17 cellular contexts compared by ENCODE assay signal in the genomic region with DNA sequence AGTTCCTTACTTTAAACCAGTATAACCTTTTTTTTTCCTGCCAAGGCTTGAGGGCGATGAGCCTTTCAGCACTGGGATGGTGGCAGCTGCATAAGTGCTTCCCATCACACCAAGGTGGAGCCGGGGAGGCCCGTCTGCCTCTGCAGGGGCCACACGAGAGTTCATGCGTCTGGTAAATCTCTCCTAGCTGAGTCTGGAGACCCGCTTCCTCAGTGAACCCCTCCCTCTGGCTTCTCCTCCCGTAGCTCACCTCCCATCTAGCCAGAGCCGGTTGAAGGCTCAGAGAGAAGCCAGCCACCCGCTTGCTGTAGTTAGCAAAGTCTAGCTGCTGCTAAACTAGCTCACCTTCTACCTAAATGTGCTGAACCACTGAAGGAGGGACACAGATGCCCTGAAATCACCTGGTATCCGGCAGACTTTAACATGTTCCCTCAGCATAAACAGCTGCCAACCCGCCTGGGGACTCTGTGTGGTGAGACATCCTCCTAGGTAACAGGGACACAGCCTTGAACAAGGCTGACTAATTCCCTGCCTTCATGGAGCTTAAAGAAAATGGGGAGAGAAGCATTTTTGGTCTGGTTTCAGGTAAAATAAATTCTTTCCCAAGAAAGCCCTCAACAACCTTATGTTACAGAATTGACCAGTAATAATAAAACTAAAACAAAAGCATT. TPM values are rescaled to one million over a fixed set of nuclear protein-coding genes. Genes with fewer than 3 reads are reported as not detected.
A peak's percentile ranks its signal among the peaks of the same experiment; 100 is the strongest.
DNase-seq lines count a peak whose midpoint lies in the region; ATAC-seq and TF ChIP-seq lines count a peak whose summit lies in the region.
"Had no signal": no experiment of that assay in that cellular context is flagged by ENCODE, and none has a peak within 500 bp of the region (broad histone marks: within the 10 kb centered on the region; RNA-seq: fewer than 3 reads in every experiment).

No MANE protein-coding gene starts in this region.

- no peak for DNase-seq in activated naive CD4-positive, alpha-beta T cell treated with anti-CD3 and anti-CD28 coated beads, Interleukin-2, amount 50 U/mL, for 72 hours (ENCODE audit: low spot score in 2 of 2)
- no peak for DNase-seq in activated naive CD4-positive, alpha-beta T cell treated with Interleukin-2 at 50 U/mL for 16 hours
- DNase-seq in activated T-helper 1 cell treated with anti-CD3 and anti-CD28 coated beads, Interleukin-12 subunit alpha, Interleukin-12 subunit beta, Interleukin-2, Interleukin-4 antibody, amounts not matched to agents 30 ng/mL and 10 ng/mL and 1 ng/mL, durations not matched to agents 14 hours and 24 hours and 36 hours (ENCODE audit: low spot score): no peak
- DNase-seq in dorsolateral prefrontal cortex: no peak
- no peak for DNase-seq in SKM-1 treated with dmso at 0.1 percent for 144 hours (lab: John Stamatoyannopoulos, UW; ENCODE audit: unreplicated experiment)
- DNase-seq in stimulated activated CD4-positive, alpha-beta T cell treated with anti-CD3 and anti-CD28 coated beads, Interleukin-4, amount 100 ng/mL, for 1 hour: no peak
- DNase-seq: GOT3, SIG-M5, T1000 had no signal

- ATAC-seq in activated naive CD4-positive, alpha-beta T cell treated with anti-CD3 and anti-CD28 coated beads, Interleukin-2, amount 50 U/mL, for 72 hours: peak; percentile 61 to 63

- H3K4me3 Mint-ChIP-seq in activated T-helper 1 cell treated with anti-CD3 and anti-CD28 coated beads, Interleukin-12 subunit alpha, Interleukin-12 subunit beta, Interleukin-2, Interleukin-4 antibody, amounts not matched to agents 30 ng/mL and 10 ng/mL and 1 ng/mL, durations not matched to agents 14 hours and 24 hours and 36 hours: no peak overlapping the region

- peaks cover 36% of the 10 kb centered on the region for H3K4me1 Mint-ChIP-seq in activated T-helper 1 cell treated with anti-CD3 and anti-CD28 coated beads, Interleukin-12 subunit alpha, Interleukin-12 subunit beta, Interleukin-2, Interleukin-4 antibody, amounts not matched to agents 30 ng/mL and 10 ng/mL and 1 ng/mL, durations not matched to agents 14 hours and 24 hours and 36 hours (ENCODE audit: low read depth)

- H3K27me3 Mint-ChIP-seq in activated T-helper 1 cell treated with anti-CD3 and anti-CD28 coated beads, Interleukin-12 subunit alpha, Interleukin-12 subunit beta, Interleukin-2, Interleukin-4 antibody, amounts not matched to agents 30 ng/mL and 10 ng/mL and 1 ng/mL, durations not matched to agents 14 hours and 24 hours and 36 hours (ENCODE audit: insufficient read depth): no peaks in the 10 kb centered on the region

- H3K36me3 Mint-ChIP-seq in activated naive CD4-positive, alpha-beta T cell treated with anti-CD3 and anti-CD28 coated beads, Interleukin-2, amount 50 U/mL, for 72 hours: peaks cover 7 to 18% of the 10 kb centered on the region in 2 donors
- H3K36me3 Mint-ChIP-seq in activated T-helper 1 cell treated with anti-CD3 and anti-CD28 coated beads, Interleukin-12 subunit alpha, Interleukin-12 subunit beta, Interleukin-2, Interleukin-4 antibody, amounts not matched to agents 30 ng/mL and 10 ng/mL and 1 ng/mL, durations not matched to agents 14 hours and 24 hours and 36 hours (ENCODE audit: low read depth): peaks cover 20% of the 10 kb centered on the region

- H3K4me3 ChIP-seq in dorsolateral prefrontal cortex: no peak overlapping the region
- H3K4me3 ChIP-seq: BLaER1 treated with 17β-estradiol and CSF1 and Interleukin-3, amounts not matched to agents 10 nM and 100 nM; left lung; PC-9; skin epidermis; upper lobe of left lung had no signal

- intact Hi-C loops in activated T-helper 1 cell treated with anti-CD3 and anti-CD28 coated beads, Interleukin-12 subunit alpha, Interleukin-12 subunit beta, Interleukin-2, Interleukin-4 antibody, amounts not matched to agents 30 ng/mL and 10 ng/mL and 1 ng/mL, durations not matched to agents 14 hours and 24 hours and 36 hours (cut with micrococcal nuclease): no loop called here
- intact Hi-C loops in dorsolateral prefrontal cortex (cut with DNase I): loop anchor here in 1 of 2 donors (5.0 to 10.0 kb wide), 3 partner anchors 84 to 274 kb away; no protein-coding TSS in a partner anchor

- peak overlapping the region; percentile 83 to 98 for H3K27ac Mint-ChIP-seq in activated naive CD4-positive, alpha-beta T cell treated with anti-CD3 and anti-CD28 coated beads, Interleukin-2, amount 50 U/mL, for 72 hours
- peak overlapping the region; percentile 81 for H3K27ac Mint-ChIP-seq in activated T-helper 1 cell treated with anti-CD3 and anti-CD28 coated beads, Interleukin-12 subunit alpha, Interleukin-12 subunit beta, Interleukin-2, Interleukin-4 antibody, amounts not matched to agents 30 ng/mL and 10 ng/mL and 1 ng/mL, durations not matched to agents 14 hours and 24 hours and 36 hours

- H3K9me3 Mint-ChIP-seq in activated naive CD4-positive, alpha-beta T cell treated with anti-CD3 and anti-CD28 coated beads, Interleukin-2, amount 50 U/mL, for 72 hours: no peaks in the 10 kb centered on the region
- no peaks in the 10 kb centered on the region for H3K9me3 Mint-ChIP-seq in activated T-helper 1 cell treated with anti-CD3 and anti-CD28 coated beads, Interleukin-12 subunit alpha, Interleukin-12 subunit beta, Interleukin-2, Interleukin-4 antibody, amounts not matched to agents 30 ng/mL and 10 ng/mL and 1 ng/mL, durations not matched to agents 14 hours and 24 hours and 36 hours

- H3K27me3 ChIP-seq in dorsolateral prefrontal cortex: no peaks in the 10 kb centered on the region
- H3K27me3 ChIP-seq: BLaER1 treated with 17β-estradiol and CSF1 and Interleukin-3, amounts not matched to agents 10 nM and 100 nM; left lung; upper lobe of left lung had no signal

- H3K27ac ChIP-seq in dorsolateral prefrontal cortex (peak overlapping the region in 44 of 59 donors; percentile 4 to 84 (median 54)), temporal lobe (ENCODE audit: low read depth, low read length) (peak overlapping the region; percentile 38)
- H3K27ac ChIP-seq: left lung, PC-9, upper lobe of left lung had no signal

- TF ChIP-seq CTCF in dorsolateral prefrontal cortex (IDR thresholded peaks at IDR 0.05 in 54 of 56, conservative IDR thresholded peaks at IDR 0.05 in 2 of 56; ENCODE audit: low read depth in 1 of 56, partially characterized antibody in 56 of 56): no peak

RNA-seq across cellular contexts. Expression of gene RLBP1, which starts 42.9 kb away (rescaled TPM):
- not detected for total RNA-seq in activated naive CD4-positive, alpha-beta T cell treated with anti-CD3 and anti-CD28 coated beads, Interleukin-2, amount 50 U/mL, for 72 hours
- not detected in 2 replicates for total RNA-seq in activated T-helper 1 cell treated with anti-CD3 and anti-CD28 coated beads, Interleukin-12 subunit alpha, Interleukin-12 subunit beta, Interleukin-2, Interleukin-4 antibody, amounts not matched to agents 30 ng/mL and 10 ng/mL and 1 ng/mL, durations not matched to agents 14 hours and 24 hours and 36 hours
- total RNA-seq in dorsolateral prefrontal cortex (10 to 100 TPM in 18 of 120 experiments, 1 to 10 TPM in 102; 1.7 to 21.4 (median 6.2) TPM), temporal lobe (0.98 TPM)
- total RNA-seq: HepG2, left lung, mesenteric fat pad, PC-9, upper lobe of left lung had no signal
